Comparison of ENCODE assay signal across 1 cellular context in the genomic region with DNA sequence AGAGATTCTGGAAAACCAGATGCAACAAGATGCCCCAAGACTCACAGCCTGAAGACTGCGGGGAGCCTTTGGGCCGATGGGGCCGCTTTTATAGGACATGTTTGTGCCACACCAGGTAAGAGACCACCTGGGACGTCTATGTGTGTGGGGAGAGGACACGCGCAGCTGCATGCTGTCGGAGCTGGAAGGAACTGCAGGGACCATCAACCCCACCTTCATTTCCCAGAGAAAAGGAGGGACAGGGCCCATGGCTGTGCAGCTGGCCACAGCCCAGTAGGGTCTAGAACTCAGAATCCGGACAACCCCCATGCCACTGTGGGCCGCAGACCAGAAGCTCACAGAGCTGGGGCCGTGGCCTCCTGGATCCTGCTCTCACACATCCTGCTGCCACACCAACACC.
TF ChIP-seq lines count a peak whose summit lies in the region.

No MANE protein-coding gene starts in this region.

TF ChIP-seq in H1, 55 proteins besides CTCF, POLR2A, EP300 and RAD21:
- TF ChIP-seq KDM4A (IDR thresholded peaks at IDR 0.05; ENCODE audit: low read depth, low read length, severe bottlenecking) (no peak), JUND (IDR thresholded peaks at IDR 0.05; ENCODE audit: low read length) (no peak)
